ENCODE assay signal across 1 cellular context in genomic region chr13:101417043-101417406, GRCh38.
TF ChIP-seq lines count a peak whose summit lies in the region.

No MANE protein-coding gene starts in this region.

TF ChIP-seq in HepG2, 621 proteins besides CTCF, POLR2A, EP300 and RAD21:
- TF ChIP-seq ZNF747 (CRISPR knock-in tag; IDR thresholded peaks at IDR 0.05; ENCODE audit: borderline replicate concordance) (no peak), ZNF44 (CRISPR knock-in tag; IDR thresholded peaks at IDR 0.05) (no peak), ZNF576 (CRISPR knock-in tag; IDR thresholded peaks at IDR 0.05) (no peak), HOXD1 (CRISPR knock-in tag; IDR thresholded peaks at IDR 0.05) (no peak)
